1 cellular context compared by ENCODE assay signal in the genomic region with DNA sequence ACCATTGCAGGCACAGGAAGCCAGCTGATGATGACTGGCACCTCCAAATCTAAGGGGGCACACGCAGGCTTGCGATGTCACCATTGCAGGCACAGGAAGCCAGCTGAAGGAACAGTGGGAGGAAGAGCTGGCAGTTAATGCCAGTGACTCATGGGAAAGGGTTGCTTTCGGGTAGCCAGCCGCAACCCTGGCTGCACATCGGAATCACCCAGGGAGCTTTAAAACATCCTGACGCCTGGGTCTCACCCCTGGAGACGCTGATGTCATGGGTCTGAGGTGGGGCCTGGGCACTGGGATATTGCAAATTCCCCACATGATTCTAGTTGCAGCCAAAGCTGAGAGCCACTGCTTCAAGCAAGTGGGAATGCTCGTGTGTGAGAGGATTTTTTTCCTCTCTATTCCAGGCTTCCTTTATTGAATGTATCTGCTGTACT.
TF ChIP-seq lines count a peak whose summit lies in the region.

No MANE protein-coding gene starts in this region.

TF ChIP-seq in H1, 55 proteins besides CTCF, POLR2A, EP300 and RAD21 (continued from another document):
- TF ChIP-seq SIN3A (conservative IDR thresholded peaks at IDR 0.05 in 1 of 2, IDR thresholded peaks at IDR 0.05 in 1 of 2; ENCODE audit: low read depth in 1 of 2, low read length in 2 of 2) (no peak), CREB1 (IDR thresholded peaks at IDR 0.05) (no peak), RXRA (IDR thresholded peaks at IDR 0.05; ENCODE audit: insufficient read depth, low read depth, low read length) (no peak), GTF2F1 (IDR thresholded peaks at IDR 0.05; ENCODE audit: borderline replicate concordance, low read depth, low read length) (no peak), SP1 (IDR thresholded peaks at IDR 0.05; ENCODE audit: low read depth, low read length) (no peak), CHD2 (IDR thresholded peaks at IDR 0.05; ENCODE audit: low read length) (no peak), KDM4A (IDR thresholded peaks at IDR 0.05; ENCODE audit: low read depth, low read length, severe bottlenecking) (no peak), SAP30 (IDR thresholded peaks at IDR 0.05; ENCODE audit: insufficient read depth, insufficient replicate concordance, low read length) (no peak), TBP (IDR thresholded peaks at IDR 0.05; ENCODE audit: low read depth, low read length) (no peak)
